In the genomic region with DNA sequence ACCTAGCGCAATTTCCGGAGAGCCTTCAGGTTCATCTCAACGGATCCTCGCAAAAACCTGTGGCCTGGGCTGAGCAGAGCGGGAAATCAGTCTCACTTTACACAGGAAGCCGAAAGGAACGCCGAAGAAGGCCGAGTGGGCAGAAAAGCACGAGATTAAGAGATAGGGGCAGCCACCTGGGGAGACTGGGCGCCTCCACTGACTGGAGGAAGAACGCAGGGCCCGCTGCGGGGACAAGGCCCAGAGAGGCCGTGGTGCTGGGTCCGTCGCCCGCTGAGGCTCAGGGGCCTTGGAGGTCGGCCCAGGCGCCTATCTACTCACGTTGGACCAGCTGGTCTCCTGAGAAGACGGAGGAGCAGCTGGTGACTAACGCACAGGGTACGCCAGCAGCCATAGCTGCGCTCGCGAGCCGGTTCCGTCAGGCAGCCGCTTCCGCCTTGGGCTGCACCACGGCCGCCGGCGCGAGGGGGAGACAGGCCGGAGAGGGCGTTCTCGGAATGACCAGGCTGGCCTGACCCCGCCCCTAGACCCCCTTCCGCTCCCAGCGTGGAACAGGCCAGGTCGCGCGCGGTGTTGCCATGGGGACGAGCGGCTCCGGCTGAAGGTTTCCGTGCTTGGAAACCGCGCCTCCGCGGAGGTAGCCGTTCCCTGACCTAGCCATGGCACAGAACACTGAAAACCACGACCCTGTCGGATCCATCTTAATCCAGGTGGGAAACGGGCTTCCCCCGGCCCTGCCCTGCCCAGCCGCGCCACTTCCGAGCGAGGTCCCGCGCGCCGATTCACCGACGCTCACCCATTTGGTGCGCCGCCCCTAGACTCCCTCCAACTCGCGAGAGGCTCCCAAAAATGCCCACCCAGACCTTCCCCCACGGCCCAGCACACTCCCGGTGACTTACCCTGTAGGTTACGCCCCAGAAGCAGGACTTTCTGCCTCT, we compare ENCODE assay signal across 7 cellular contexts. TPM values are rescaled to one million over a fixed set of nuclear protein-coding genes. Genes with fewer than 3 reads are reported as not detected.
DNase-seq lines count a peak whose midpoint lies in the region; ATAC-seq, FAIRE-seq and TF ChIP-seq lines count a peak whose summit lies in the region.

Gene AAGAB, minus strand, starts transcription at position 424 of the 938 bp plus-strand sequence. Its CDS starts 30 bp downstream, at position 394.
Gene IQCH, plus strand, starts transcription at position 549 of the 938 bp plus-strand sequence. Its CDS starts 111 bp downstream, at position 660.

- H3K4me3 ChIP-seq in astrocyte of the cerebellum (ENCODE audit: low read depth, low read length) (peak within 1 kb of the TSS; percentile 81), hepatocyte (peak within 1 kb of the TSS; percentile 62), rectal smooth muscle tissue (ENCODE audit: low read length) (peak within 1 kb of the TSS; percentile 91)

- H3K79me2 ChIP-seq in hepatocyte: peaks cover 42% of the 10 kb centered on the region

- H4K20me1 ChIP-seq in hepatocyte (ENCODE audit: insufficient read depth, poor library complexity, severe bottlenecking): no peaks in the 10 kb centered on the region

- peak; percentile 93 for FAIRE-seq in GM18507 (lab: Jason Lieb, UNC)

- TF ChIP-seq CTCF in astrocyte of the cerebellum (IDR thresholded peaks at IDR 0.05; ENCODE audit: low read depth, low read length, missing control alignments) (no peak), hepatocyte (IDR thresholded peaks at IDR 0.05; ENCODE audit: poor library complexity) (no peak)

- peak within 1 kb of the TSS; percentile 69 for H3K9ac ChIP-seq in rectal smooth muscle tissue (ENCODE audit: low read length)

- peak within 1 kb of the TSS; percentile 79 for H3K4me2 ChIP-seq in hepatocyte

- H3K9me2 ChIP-seq in hepatocyte (replicated peaks; ENCODE audit: insufficient read depth): no peaks in the 10 kb centered on the region

- H3K27ac ChIP-seq in hepatocyte: peak within 1 kb of the TSS; percentile 94
- H3K27ac ChIP-seq in rectal smooth muscle tissue (ENCODE audit: low read depth, low read length): peak within 1 kb of the TSS; percentile 83

- no peaks in the 10 kb centered on the region for H3K36me3 ChIP-seq in hepatocyte (replicated peaks; ENCODE audit: insufficient read depth, low read depth)
- H3K36me3 ChIP-seq in rectal smooth muscle tissue (ENCODE audit: control insufficient read depth, insufficient read depth, low read length): no peaks in the 10 kb centered on the region

- peak; percentile 92 for ATAC-seq in HG02973 (IDR thresholded peaks at IDR 0.05; ENCODE audit: unreplicated experiment)

- in situ Hi-C loops in astrocyte of the cerebellum (cut with HindIII; ENCODE audit: low sequenced_read_pairs): loop anchor here (5.0 kb wide), 1 partner anchor 182 kb away; no protein-coding TSS in a partner anchor

- H3K9me3 ChIP-seq in hepatocyte (ENCODE audit: low read depth): no peaks in the 10 kb centered on the region

- peak within 1 kb of the TSS; percentile 81 for H2AFZ ChIP-seq in hepatocyte

- H3K27me3 ChIP-seq in hepatocyte (no peaks in the 10 kb centered on the region), rectal smooth muscle tissue (ENCODE audit: control insufficient read depth, insufficient read depth, low read length) (no peaks in the 10 kb centered on the region)

- WGBS in hepatocyte (ENCODE audit: low lambda C conversion rate, missing lambda C conversion rate): 2% methylated on average over 37 of the region's 76 CpGs

- DNase-seq in GM18507 (ENCODE audit: extremely low spot score, insufficient read length, low read depth): peak; percentile 99
- peak; percentile 77 to 88 for DNase-seq in NCI-H1930 (lab: John Stamatoyannopoulos, UW)
- peak; percentile 89 for DNase-seq in T-helper 22 cell (ENCODE audit: low read depth)
- peak; percentile 89 for DNase-seq in astrocyte of the cerebellum (ENCODE audit: low read depth)
- peak; percentile 99 for DNase-seq in hepatocyte (ENCODE audit: low spot score)

- H3K4me1 ChIP-seq in hepatocyte (ENCODE audit: insufficient read depth) (peaks cover 9% of the 10 kb centered on the region), rectal smooth muscle tissue (ENCODE audit: control insufficient read depth, insufficient read depth, low read length) (no peaks in the 10 kb centered on the region)

RNA-seq across cellular contexts. Expression of gene AAGAB, which starts in this region (rescaled TPM):
- total RNA-seq in hepatocyte: 30.8 and 32.0 TPM in 2 replicates
- 25.7 and 36.2 TPM in 2 replicates for polyA plus RNA-seq in hepatocyte

RNA-seq across cellular contexts. Expression of gene IQCH, which starts in this region (rescaled TPM):
- total RNA-seq in hepatocyte: 0.24 and 1.0 TPM in 2 replicates
- 0.76 and 1.4 TPM in 2 replicates for polyA plus RNA-seq in hepatocyte

Comparison
In these comparisons a context has a peak if more than half of its experiments do, and no peak if none do; other contexts are left out.
1. Peak in every context shown above with its lines: DNase-seq, ATAC-seq, H3K4me3 ChIP-seq and H3K27ac ChIP-seq.